6 cellular contexts compared by ENCODE assay signal in genomic region chr9:134857451-134857850, GRCh38. TPM values are rescaled to one million over a fixed set of nuclear protein-coding genes. Genes with fewer than 3 reads are reported as not detected.
"Had no signal": no experiment of that assay in that cellular context is flagged by ENCODE, and none has a peak within 500 bp of the region (broad histone marks: within the 10 kb centered on the region; RNA-seq: fewer than 3 reads in every experiment).

No MANE protein-coding gene starts in this region.

RNA-seq across cellular contexts. Expression of gene FCN2, which starts 23.2 kb away (rescaled TPM):
- total RNA-seq: M059J, NCI-H460, PC-3, Peyer's patch, SJSA1 had no signal
- polyA plus RNA-seq: SK-N-SH had no signal
